In genomic region chr1:230849451-230850194, GRCh38 we compare ENCODE assay signal across 11 cellular contexts. TPM values are rescaled to one million over a fixed set of nuclear protein-coding genes. Genes with fewer than 3 reads are reported as not detected.
DNase-seq lines count a peak whose midpoint lies in the region; ATAC-seq and TF ChIP-seq lines count a peak whose summit lies in the region.
"Had no signal": no experiment of that assay in that cellular context is flagged by ENCODE, and none has a peak within 500 bp of the region (broad histone marks: within the 10 kb centered on the region; RNA-seq: fewer than 3 reads in every experiment).

No MANE protein-coding gene starts in this region.

- peaks cover 30% of the 10 kb centered on the region for H3K36me3 Mint-ChIP-seq in WTC11
- H3K36me3 Mint-ChIP-seq: activated CD8-positive, alpha-beta memory T cell treated with anti-CD3 and anti-CD28 coated beads, Interleukin-2, amount 10 ng/mL, durations not matched to agents 7 days and 5 days; naive B cell had no signal

- TF ChIP-seq CTCF in WTC11 (IDR thresholded peaks at IDR 0.05): no peak
- no peak for TF ChIP-seq CTCF in sigmoid colon (IDR thresholded peaks at IDR 0.05)
- no peak for TF ChIP-seq CTCF in A673 (conservative IDR thresholded peaks at IDR 0.05; ENCODE audit: low read depth, low read length)

- H3K27ac Mint-ChIP-seq in WTC11: peak overlapping the region; percentile 27; the same call in 1 of the 2 replicates
- H3K27ac Mint-ChIP-seq: activated CD8-positive, alpha-beta memory T cell treated with anti-CD3 and anti-CD28 coated beads, Interleukin-2, amount 10 ng/mL, durations not matched to agents 7 days and 5 days; IgD-negative memory B cell; naive B cell had no signal

- peaks cover 0 to 2% (median 0%) of the 10 kb centered on the region in 4 donors for H3K9me3 ChIP-seq in sigmoid colon
- H3K9me3 ChIP-seq in A673 (ENCODE audit: low read depth, low read length, poor library complexity, severe bottlenecking): no peaks in the 10 kb centered on the region

- H3K27me3 ChIP-seq in sigmoid colon: no peaks in the 10 kb centered on the region
- H3K27me3 ChIP-seq in A673 (replicated peaks; ENCODE audit: insufficient read depth, low read depth, low read length, poor library complexity): no peaks in the 10 kb centered on the region

- CTCF ChIA-PET in WTC11 (lab: Charles Lee) (no interaction called here), A673 (lab: Charles Lee) (no interaction called here)

- no peak overlapping the region for H3K4me3 Mint-ChIP-seq in WTC11
- H3K4me3 Mint-ChIP-seq: activated CD8-positive, alpha-beta memory T cell treated with anti-CD3 and anti-CD28 coated beads, Interleukin-2, amount 10 ng/mL, durations not matched to agents 7 days and 5 days; IgD-negative memory B cell; naive B cell had no signal

- 46 to 61% methylated on average over 13 of the region's 13 CpGs for WGBS in sigmoid colon, 2 donors

- peaks cover 21% of the 10 kb centered on the region for H3K4me1 Mint-ChIP-seq in WTC11
- H3K4me1 Mint-ChIP-seq: activated CD8-positive, alpha-beta memory T cell treated with anti-CD3 and anti-CD28 coated beads, Interleukin-2, amount 10 ng/mL, durations not matched to agents 7 days and 5 days; naive B cell had no signal

- ATAC-seq in WTC11: no peak
- ATAC-seq in HG02870 (IDR thresholded peaks at IDR 0.05; ENCODE audit: unreplicated experiment): no peak
- ATAC-seq: activated CD8-positive, alpha-beta memory T cell treated with anti-CD3 and anti-CD28 coated beads, Interleukin-2, amount 10 ng/mL, durations not matched to agents 7 days and 5 days had no signal

- no TSS peak for BruUV-seq in A673 (replicated peaks; lab: Mats Ljungman, UMichigan)

- POLR2A ChIA-PET in WTC11 (lab: Charles Lee): no interaction called here
- POLR2A ChIA-PET in A673 (lab: Charles Lee; ENCODE audit: low non-redundant PET): no interaction called here

- peak; percentile 67 for DNase-seq in ELR (ENCODE audit: low read depth)
- no peak for DNase-seq in WTC11 (ENCODE audit: low spot score)
- peak; percentile 86 for DNase-seq in cardiac septum (ENCODE audit: low spot score)
- peak; percentile 84 for DNase-seq in sigmoid colon
- DNase-seq in A673 (ENCODE audit: low spot score): no peak
- no peak for DNase-seq in KG1 (lab: John Stamatoyannopoulos, UW)
- no peak for DNase-seq in Ammon's horn (ENCODE audit: low spot score)
- DNase-seq: activated CD8-positive, alpha-beta memory T cell treated with anti-CD3 and anti-CD28 coated beads, Interleukin-2, amount 10 ng/mL, durations not matched to agents 7 days and 5 days; naive B cell had no signal

- peak in 2 of 4 donors; percentile 25 to 45 for TF ChIP-seq EP300 in sigmoid colon (IDR thresholded peaks at IDR 0.05)

- peaks cover 10% of the 10 kb centered on the region for H3K9me3 Mint-ChIP-seq in WTC11
- H3K9me3 Mint-ChIP-seq: naive B cell had no signal

- H3K27ac ChIP-seq in sigmoid colon (peak overlapping the region; percentile 54 to 84 (median 69)), A673 (ENCODE audit: low read depth, low read length, poor library complexity, severe bottlenecking) (no peak overlapping the region)

- H3K36me3 ChIP-seq in sigmoid colon (peaks cover 0 to 20% (median 8%) of the 10 kb centered on the region in 4 donors), A673 (ENCODE audit: insufficient read depth, low read length, poor library complexity, severe bottlenecking) (peaks cover 7% of the 10 kb centered on the region)

- no peak for TF ChIP-seq POLR2A in sigmoid colon (IDR thresholded peaks at IDR 0.05)

- H3K4me1 ChIP-seq in sigmoid colon: peaks cover 0 to 48% (median 36%) of the 10 kb centered on the region in 4 donors
- H3K4me1 ChIP-seq in A673 (ENCODE audit: insufficient read depth, low read length, poor library complexity, severe bottlenecking): peaks cover 4% of the 10 kb centered on the region

- intact Hi-C loops in cardiac septum (cut with DNase I) (loop anchor here (2.0 kb wide), 2 partner anchors 13 to 27 kb away; no protein-coding TSS in a partner anchor), sigmoid colon (cut with DNase I) (no loop called here), A673 (cut with micrococcal nuclease; ENCODE audit: unreplicated experiment) (no loop called here)

- no peak overlapping the region for H3K4me3 ChIP-seq in sigmoid colon
- H3K4me3 ChIP-seq in A673 (ENCODE audit: low read depth, low read length, poor library complexity, severe bottlenecking): no peak overlapping the region

- H3K27me3 Mint-ChIP-seq in WTC11 (ENCODE audit: low read depth): no peaks in the 10 kb centered on the region; the same call in 1 of the 2 replicates
- H3K27me3 Mint-ChIP-seq: activated CD8-positive, alpha-beta memory T cell treated with anti-CD3 and anti-CD28 coated beads, Interleukin-2, amount 10 ng/mL, durations not matched to agents 7 days and 5 days; IgD-negative memory B cell; naive B cell had no signal

TF ChIP-seq in WTC11, 78 proteins besides CTCF, POLR2A, EP300 and RAD21 (continues in another document):
- TF ChIP-seq FOXP1 (CRISPR knock-in tag; IDR thresholded peaks at IDR 0.05; ENCODE audit: borderline replicate concordance): no peak
- TF ChIP-seq TEAD1 (CRISPR knock-in tag; IDR thresholded peaks at IDR 0.05): no peak
- TF ChIP-seq JAZF1 (CRISPR knock-in tag; IDR thresholded peaks at IDR 0.05): no peak
- no peak for TF ChIP-seq GABPB1 (CRISPR knock-in tag; IDR thresholded peaks at IDR 0.05)
- no peak for TF ChIP-seq PREB (CRISPR knock-in tag; IDR thresholded peaks at IDR 0.05; ENCODE audit: borderline replicate concordance)
- no peak for TF ChIP-seq PRDM15 (CRISPR knock-in tag; IDR thresholded peaks at IDR 0.05)
- TF ChIP-seq STAT6 (CRISPR knock-in tag; conservative IDR thresholded peaks at IDR 0.05; ENCODE audit: low read depth): no peak
- no peak for TF ChIP-seq GTF2I (CRISPR knock-in tag; conservative IDR thresholded peaks at IDR 0.05)
- no peak for TF ChIP-seq SMAD3 (CRISPR knock-in tag; IDR thresholded peaks at IDR 0.05; ENCODE audit: borderline replicate concordance)
- TF ChIP-seq ZNF232 (CRISPR knock-in tag; IDR thresholded peaks at IDR 0.05): no peak

RNA-seq across cellular contexts. Expression of gene C1orf198, which starts 18.7 kb away (rescaled TPM):
- 23.4 to 26.9 TPM (median 25.4 TPM) in 3 replicates for total RNA-seq in WTC11 (2021)
- total RNA-seq in cardiac septum: 73.9 TPM
- 10 to 100 TPM; 42.1 to 63.5 (median 55.5) TPM for total RNA-seq in sigmoid colon
- polyA plus RNA-seq in sigmoid colon: 10 to 100 TPM in 1 of 3 donors, 1 to 10 TPM in 2; 4.9 to 11.7 (median 6.6) TPM
- 39.4 and 42.4 TPM in 2 replicates for total RNA-seq in A673 (2021)

Comparison
In these comparisons a context has a peak if more than half of its experiments do, and no peak if none do; other contexts are left out.
1. DNase-seq: peak in ELR (single experiment), cardiac septum (single experiment) and sigmoid colon (single experiment); none in WTC11 (single experiment), A673 (single experiment), KG1 (single experiment) and Ammon's horn (single experiment).